Comparison of ENCODE assay signal across 8 cellular contexts in genomic region chr10:42782446-42783180, GRCh38. TPM values are rescaled to one million over a fixed set of nuclear protein-coding genes. Genes with fewer than 3 reads are reported as not detected.
A peak's percentile ranks its signal among the peaks of the same experiment; 100 is the strongest.
DNase-seq lines count a peak whose midpoint lies in the region; ATAC-seq and TF ChIP-seq lines count a peak whose summit lies in the region.

A gene with protein sequence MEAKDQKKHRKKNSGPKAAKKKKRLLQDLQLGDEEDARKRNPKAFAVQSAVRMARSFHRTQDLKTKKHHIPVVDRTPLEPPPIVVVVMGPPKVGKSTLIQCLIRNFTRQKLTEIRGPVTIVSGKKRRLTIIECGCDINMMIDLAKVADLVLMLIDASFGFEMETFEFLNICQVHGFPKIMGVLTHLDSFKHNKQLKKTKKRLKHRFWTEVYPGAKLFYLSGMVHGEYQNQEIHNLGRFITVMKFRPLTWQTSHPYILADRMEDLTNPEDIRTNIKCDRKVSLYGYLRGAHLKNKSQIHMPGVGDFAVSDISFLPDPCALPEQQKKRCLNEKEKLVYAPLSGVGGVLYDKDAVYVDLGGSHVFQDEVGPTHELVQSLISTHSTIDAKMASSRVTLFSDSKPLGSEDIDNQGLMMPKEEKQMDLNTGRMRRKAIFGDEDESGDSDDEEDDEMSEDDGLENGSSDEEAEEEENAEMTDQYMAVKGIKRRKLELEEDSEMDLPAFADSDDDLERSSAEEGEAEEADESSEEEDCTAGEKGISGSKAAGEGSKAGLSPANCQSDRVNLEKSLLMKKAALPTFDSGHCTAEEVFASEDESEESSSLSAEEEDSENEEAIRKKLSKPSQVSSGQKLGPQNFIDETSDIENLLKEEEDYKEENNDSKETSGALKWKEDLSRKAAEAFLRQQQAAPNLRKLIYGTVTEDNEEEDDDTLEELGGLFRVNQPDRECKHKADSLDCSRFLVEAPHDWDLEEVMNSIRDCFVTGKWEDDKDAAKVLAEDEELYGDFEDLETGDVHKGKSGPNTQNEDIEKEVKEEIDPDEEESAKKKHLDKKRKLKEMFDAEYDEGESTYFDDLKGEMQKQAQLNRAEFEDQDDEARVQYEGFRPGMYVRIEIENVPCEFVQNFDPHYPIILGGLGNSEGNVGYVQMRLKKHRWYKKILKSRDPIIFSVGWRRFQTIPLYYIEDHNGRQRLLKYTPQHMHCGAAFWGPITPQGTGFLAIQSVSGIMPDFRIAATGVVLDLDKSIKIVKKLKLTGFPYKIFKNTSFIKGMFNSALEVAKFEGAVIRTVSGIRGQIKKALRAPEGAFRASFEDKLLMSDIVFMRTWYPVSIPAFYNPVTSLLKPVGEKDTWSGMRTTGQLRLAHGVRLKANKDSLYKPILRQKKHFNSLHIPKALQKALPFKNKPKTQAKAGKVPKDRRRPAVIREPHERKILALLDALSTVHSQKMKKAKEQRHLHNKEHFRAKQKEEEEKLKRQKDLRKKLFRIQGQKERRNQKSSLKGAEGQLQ (plus strand): TSS chr10:42782795. CDS start chr10:42784395, 1,600 bp downstream.

- CTCF ChIA-PET in AG04449 (lab: Yijun Ruan, JAX) = interaction anchor here (1.3 to 3.9 kb wide), 2 partner anchors 13 to 29 kb away, joined by 5 to 26 read pairs; no protein-coding TSS in a partner anchor

- peak within 1 kb of the TSS; percentile 96 for H3K4me2 ChIP-seq in skeletal muscle satellite cell (ENCODE audit: low read length)

- H3K27ac ChIP-seq in VCaP (peak within 1 kb of the TSS; percentile 92), iPS-18a (ENCODE audit: low read length) (peak within 1 kb of the TSS; percentile 64)

- DNase-seq in AG04449 (ENCODE audit: low read depth, low spot score) (peak; percentile 77), NCI-H2196 treated with DMSO at 0.1 percent for 48 hours (lab: John Stamatoyannopoulos, UW; ENCODE audit: unreplicated experiment) (peak; percentile 70), T47D (ENCODE audit: low read depth in 1 of 2, low spot score in 1 of 2) (peak; percentile 84 to 98)

- H3K36me3 ChIP-seq in iPS-18a (ENCODE audit: control insufficient read depth, low read depth, low read length) (peaks cover 32% of the 10 kb centered on the region), skeletal muscle satellite cell (ENCODE audit: insufficient read depth, low read length) (peaks cover 27% of the 10 kb centered on the region)

- ATAC-seq in GM18907 (IDR thresholded peaks at IDR 0.05; ENCODE audit: unreplicated experiment) (peak; percentile 98), HG03139 (IDR thresholded peaks at IDR 0.05; ENCODE audit: unreplicated experiment) (peak; percentile 97)

- peaks cover 9% of the 10 kb centered on the region for H3K27me3 ChIP-seq in iPS-18a (ENCODE audit: control insufficient read depth, insufficient read depth, low read length)
- peaks cover 2% of the 10 kb centered on the region for H3K27me3 ChIP-seq in skeletal muscle satellite cell (ENCODE audit: control insufficient read depth, insufficient read depth, low read length)

- no peak for TF ChIP-seq CTCF in AG04449 (IDR thresholded peaks at IDR 0.05; ENCODE audit: insufficient read depth, low read length, missing control alignments)
- TF ChIP-seq CTCF in VCaP (conservative IDR thresholded peaks at IDR 0.05) = no peak

- H3K9me3 ChIP-seq in iPS-18a (ENCODE audit: control insufficient read depth, low read depth, low read length) (no peaks in the 10 kb centered on the region), skeletal muscle satellite cell (replicated peaks; ENCODE audit: low read length) (no peaks in the 10 kb centered on the region)

- in situ Hi-C loops in T47D (cut with HindIII; ENCODE audit: low pct_unique_long_range_greater_than_20kb, low sequenced_read_pairs) = no loop called here

- no peaks in the 10 kb centered on the region for H3K4me1 ChIP-seq in iPS-18a (ENCODE audit: control insufficient read depth, low read depth, low read length)
- H3K4me1 ChIP-seq in skeletal muscle satellite cell (ENCODE audit: control insufficient read depth, insufficient read depth, low read length) = peaks cover 10% of the 10 kb centered on the region

- POLR2A ChIA-PET in AG04449 (lab: Yijun Ruan, JAX) = interaction anchor here (0.6 to 1.7 kb wide), 10 partner anchors 9 to 361 kb away, joined by 3 to 6 read pairs (median 4); partner anchors contain the start of gene CSGALNACT2

- H3K9ac ChIP-seq in iPS-18a (ENCODE audit: low read length) (peak within 1 kb of the TSS; percentile 86), skeletal muscle satellite cell (ENCODE audit: low read depth, low read length) (peak within 1 kb of the TSS; percentile 94)

- peak within 1 kb of the TSS; percentile 89 for H3K4me3 ChIP-seq in AG04449 (ENCODE audit: low read depth, low read length)
- peak within 1 kb of the TSS; percentile 94 for H3K4me3 ChIP-seq in iPS-18a (ENCODE audit: low read length)
- peak within 1 kb of the TSS; percentile 81 for H3K4me3 ChIP-seq in skeletal muscle satellite cell (ENCODE audit: low read length)

RNA-seq across cellular contexts. Expression of the gene that starts here (rescaled TPM):
- 16.8 and 19.5 TPM in 2 replicates for total RNA-seq in skeletal muscle satellite cell (2012; rRNA removed)

Comparison
In these comparisons a context has a peak if more than half of its experiments do, and no peak if none do; other contexts are left out.
1. Peak in every context shown above with its lines: DNase-seq, ATAC-seq, H3K4me3 ChIP-seq and H3K27ac ChIP-seq.